In the genomic region with DNA sequence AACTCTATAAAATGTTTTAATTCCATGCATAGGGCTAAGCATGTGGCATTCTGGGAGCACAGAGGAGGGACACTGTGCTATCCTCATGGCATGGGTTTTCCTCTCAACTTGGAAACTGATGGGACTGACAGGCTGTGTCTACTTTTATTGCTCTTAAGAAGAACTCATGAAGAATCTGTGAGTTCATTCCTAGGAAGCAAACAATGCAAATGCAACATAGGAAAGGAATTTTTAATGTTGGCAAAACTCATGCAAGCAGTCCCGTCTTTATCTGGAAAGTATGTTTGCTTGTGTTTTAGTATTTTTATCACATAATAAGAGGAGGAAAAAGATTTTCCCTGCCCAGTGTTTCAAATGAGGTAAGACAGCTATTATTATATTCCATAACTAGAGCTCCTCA, we compare ENCODE assay signal across 27 cellular contexts.
"Had no signal": no experiment of that assay in that cellular context is flagged by ENCODE, and none has a peak within 500 bp of the region (broad histone marks: within the 10 kb centered on the region; RNA-seq: fewer than 3 reads in every experiment).

No MANE protein-coding gene starts in this region.

- ATAC-seq: left colon; left lung; lower lobe of right lung; natural killer cell; pancreas; right cardiac atrium; sciatic nerve; stimulated activated effector memory CD8-positive, alpha-beta T cell treated with anti-CD3 and anti-CD28 coated beads, Interleukin-12 subunit alpha, Interleukin-12 subunit beta, amount 100 ng/mL, for 72 hours; stimulated activated naive CD8-positive, alpha-beta T cell treated with anti-CD3 and anti-CD28 coated beads, Interleukin-15, amount 100 ng/mL, for 72 hours had no signal

- DNase-seq: hypothalamus; immature natural killer cell; kidney; left colon; left lung; lower lobe of right lung; mammary epithelial cell; mesenchymal stem cell; naive B cell; natural killer cell; nephron progenitor cell; pancreas; retina; right cardiac atrium; small intestine; spleen; stimulated activated CD4-positive, alpha-beta T cell treated with anti-CD3 and anti-CD28 coated beads, Interleukin-4, amount 100 ng/mL, for 24 hours; stimulated activated naive CD4-positive, alpha-beta T cell; stimulated activated naive CD8-positive, alpha-beta T cell treated with anti-CD3 and anti-CD28 coated beads, Interleukin-15, amount 100 ng/mL, for 72 hours; substantia nigra; uterus had no signal

- H3K9me3 ChIP-seq: left lung, lower lobe of right lung, neutrophil, pancreas, prostate gland, spleen, tibial nerve, uterus had no signal

- H3K4me1 ChIP-seq: left lung, lower lobe of right lung, neural progenitor cell, pancreas, prostate gland, spleen, tibial nerve, uterus had no signal

- H3K27me3 ChIP-seq: neural progenitor cell, neutrophil, pancreas, tibial nerve, uterus had no signal

- H3K9ac ChIP-seq: neural progenitor cell had no signal

- H3K36me3 ChIP-seq: left lung, lower lobe of right lung, neural progenitor cell, neutrophil, pancreas, prostate gland, spleen, tibial nerve, uterus had no signal

- H2AFZ ChIP-seq: neural progenitor cell had no signal

- H3K27ac ChIP-seq: left lung, lower lobe of right lung, neural progenitor cell, neutrophil, pancreas, prostate gland, spleen, tibial nerve, uterus had no signal

- H3K4me2 ChIP-seq: neural progenitor cell had no signal

- H3K4me3 ChIP-seq: left lung, lower lobe of right lung, neural progenitor cell, pancreas, prostate gland, spleen, tibial nerve, uterus had no signal
